1 cellular context compared by ENCODE assay signal in genomic region chr10:126902157-126902556, GRCh38.
TF ChIP-seq lines count a peak whose summit lies in the region.

No MANE protein-coding gene starts in this region.

TF ChIP-seq in SK-N-SH, 30 proteins besides CTCF, POLR2A, EP300 and RAD21 (continued from another document):
- TF ChIP-seq PBX3 (IDR thresholded peaks at IDR 0.05) = peak; percentile 27; the same call in 1 of the 2 replicates
- no peak for TF ChIP-seq CHD2 (IDR thresholded peaks at IDR 0.05; ENCODE audit: low read length, partially characterized antibody)
- TF ChIP-seq, protein P1, sequence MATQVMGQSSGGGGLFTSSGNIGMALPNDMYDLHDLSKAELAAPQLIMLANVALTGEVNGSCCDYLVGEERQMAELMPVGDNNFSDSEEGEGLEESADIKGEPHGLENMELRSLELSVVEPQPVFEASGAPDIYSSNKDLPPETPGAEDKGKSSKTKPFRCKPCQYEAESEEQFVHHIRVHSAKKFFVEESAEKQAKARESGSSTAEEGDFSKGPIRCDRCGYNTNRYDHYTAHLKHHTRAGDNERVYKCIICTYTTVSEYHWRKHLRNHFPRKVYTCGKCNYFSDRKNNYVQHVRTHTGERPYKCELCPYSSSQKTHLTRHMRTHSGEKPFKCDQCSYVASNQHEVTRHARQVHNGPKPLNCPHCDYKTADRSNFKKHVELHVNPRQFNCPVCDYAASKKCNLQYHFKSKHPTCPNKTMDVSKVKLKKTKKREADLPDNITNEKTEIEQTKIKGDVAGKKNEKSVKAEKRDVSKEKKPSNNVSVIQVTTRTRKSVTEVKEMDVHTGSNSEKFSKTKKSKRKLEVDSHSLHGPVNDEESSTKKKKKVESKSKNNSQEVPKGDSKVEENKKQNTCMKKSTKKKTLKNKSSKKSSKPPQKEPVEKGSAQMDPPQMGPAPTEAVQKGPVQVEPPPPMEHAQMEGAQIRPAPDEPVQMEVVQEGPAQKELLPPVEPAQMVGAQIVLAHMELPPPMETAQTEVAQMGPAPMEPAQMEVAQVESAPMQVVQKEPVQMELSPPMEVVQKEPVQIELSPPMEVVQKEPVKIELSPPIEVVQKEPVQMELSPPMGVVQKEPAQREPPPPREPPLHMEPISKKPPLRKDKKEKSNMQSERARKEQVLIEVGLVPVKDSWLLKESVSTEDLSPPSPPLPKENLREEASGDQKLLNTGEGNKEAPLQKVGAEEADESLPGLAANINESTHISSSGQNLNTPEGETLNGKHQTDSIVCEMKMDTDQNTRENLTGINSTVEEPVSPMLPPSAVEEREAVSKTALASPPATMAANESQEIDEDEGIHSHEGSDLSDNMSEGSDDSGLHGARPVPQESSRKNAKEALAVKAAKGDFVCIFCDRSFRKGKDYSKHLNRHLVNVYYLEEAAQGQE (IDR thresholded peaks at IDR 0.05; ENCODE audit: low read depth, low read length) = no peak
- 0 out of 2 replicates have a peak, but pooled peaks have one; percentile 23 for TF ChIP-seq RXRA (IDR thresholded peaks at IDR 0.05; ENCODE audit: borderline replicate concordance, low read depth)
- no peak for TF ChIP-seq RCOR1 (IDR thresholded peaks at IDR 0.05; ENCODE audit: low read length)
- TF ChIP-seq, protein P2, sequence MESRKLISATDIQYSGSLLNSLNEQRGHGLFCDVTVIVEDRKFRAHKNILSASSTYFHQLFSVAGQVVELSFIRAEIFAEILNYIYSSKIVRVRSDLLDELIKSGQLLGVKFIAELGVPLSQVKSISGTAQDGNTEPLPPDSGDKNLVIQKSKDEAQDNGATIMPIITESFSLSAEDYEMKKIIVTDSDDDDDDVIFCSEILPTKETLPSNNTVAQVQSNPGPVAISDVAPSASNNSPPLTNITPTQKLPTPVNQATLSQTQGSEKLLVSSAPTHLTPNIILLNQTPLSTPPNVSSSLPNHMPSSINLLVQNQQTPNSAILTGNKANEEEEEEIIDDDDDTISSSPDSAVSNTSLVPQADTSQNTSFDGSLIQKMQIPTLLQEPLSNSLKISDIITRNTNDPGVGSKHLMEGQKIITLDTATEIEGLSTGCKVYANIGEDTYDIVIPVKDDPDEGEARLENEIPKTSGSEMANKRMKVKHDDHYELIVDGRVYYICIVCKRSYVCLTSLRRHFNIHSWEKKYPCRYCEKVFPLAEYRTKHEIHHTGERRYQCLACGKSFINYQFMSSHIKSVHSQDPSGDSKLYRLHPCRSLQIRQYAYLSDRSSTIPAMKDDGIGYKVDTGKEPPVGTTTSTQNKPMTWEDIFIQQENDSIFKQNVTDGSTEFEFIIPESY (IDR thresholded peaks at IDR 0.05; ENCODE audit: borderline replicate concordance, low read depth) = no peak
- no peak for TF ChIP-seq FOXM1 (IDR thresholded peaks at IDR 0.05; ENCODE audit: low read depth)
- no peak for TF ChIP-seq EZH2phosphoT487 (IDR thresholded peaks at IDR 0.05; ENCODE audit: borderline replicate concordance, low read depth)
- no peak for TF ChIP-seq TAF1 (IDR thresholded peaks at IDR 0.05; ENCODE audit: borderline replicate concordance, low read depth, low read length)
- peak; percentile 63; the same call in 1 of the 2 replicates for TF ChIP-seq FOSL2 (IDR thresholded peaks at IDR 0.05; ENCODE audit: borderline replicate concordance, low read depth)
- no peak for TF ChIP-seq FOXJ3 (CRISPR knock-in tag; IDR thresholded peaks at IDR 0.05)
- no peak for TF ChIP-seq RFX5 (IDR thresholded peaks at IDR 0.05; ENCODE audit: low read length)
TF ChIP-seq in SK-N-SH: peak in this region for 9.
